In the genomic region with DNA sequence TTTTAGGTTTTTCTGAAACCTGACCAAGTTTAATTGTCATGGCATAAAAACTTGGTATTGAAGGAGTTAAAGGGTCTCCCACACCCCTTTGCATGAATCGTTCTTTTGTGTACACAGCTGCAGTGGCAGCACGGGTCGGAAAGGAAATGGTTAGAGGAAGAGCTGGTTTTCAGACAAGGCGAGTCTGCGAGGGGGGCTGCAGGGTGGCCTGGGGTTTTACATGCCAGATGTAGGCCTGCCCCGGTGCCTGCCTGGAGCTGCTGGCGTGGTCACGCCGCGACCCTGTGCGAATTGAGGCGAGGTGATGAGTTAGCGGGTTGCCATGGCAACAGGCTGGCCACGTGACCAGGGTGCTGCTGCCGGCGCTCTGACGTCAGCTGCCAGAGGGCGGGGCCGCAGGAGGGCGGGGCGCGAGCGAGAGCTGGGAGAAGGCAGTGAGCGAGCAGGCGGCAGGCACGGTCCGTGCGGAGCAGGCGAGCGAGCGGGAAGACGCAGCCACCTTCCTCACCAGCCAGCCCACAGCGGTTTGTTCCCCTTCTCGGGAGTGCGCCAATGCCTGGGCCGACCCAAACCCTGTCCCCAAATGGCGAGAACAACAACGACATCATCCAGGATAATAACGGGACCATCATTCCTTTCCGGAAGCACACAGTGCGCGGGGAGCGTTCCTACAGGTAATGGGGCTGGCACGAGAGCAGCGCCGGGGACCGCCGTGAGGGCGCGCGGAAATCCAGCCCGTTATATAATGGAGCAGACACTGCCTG, we compare ENCODE assay signal across 1 cellular context.
TF ChIP-seq lines count a peak whose summit lies in the region.

MAPRE2 (plus strand) TSS at position 426 of the 764 bp plus-strand sequence; CDS start at position 553, 127 bp downstream.

TF ChIP-seq in HepG2, 621 proteins besides CTCF, POLR2A, EP300 and RAD21 (continued from another document and continues in another):
- TF ChIP-seq ZNF407 (CRISPR knock-in tag; IDR thresholded peaks at IDR 0.05; ENCODE audit: not compliant biosample characterization): peak; percentile 87
- peak; percentile 42; the same call in 1 of the 2 replicates for TF ChIP-seq ZFP82 (CRISPR knock-in tag; IDR thresholded peaks at IDR 0.05; ENCODE audit: borderline replicate concordance)
- no peak for TF ChIP-seq SKI (IDR thresholded peaks at IDR 0.05; ENCODE audit: partially characterized antibody)
- TF ChIP-seq ZNF761 (CRISPR knock-in tag; conservative IDR thresholded peaks at IDR 0.05): 0 out of 2 replicates have a peak, but pooled peaks have one; percentile 29
- TF ChIP-seq ZNF512B (CRISPR knock-in tag; IDR thresholded peaks at IDR 0.05; ENCODE audit: borderline replicate concordance): no peak; the same call in 1 of the 2 replicates
- no peak for TF ChIP-seq MTF1 (CRISPR knock-in tag; IDR thresholded peaks at IDR 0.05)
- TF ChIP-seq, protein P1, sequence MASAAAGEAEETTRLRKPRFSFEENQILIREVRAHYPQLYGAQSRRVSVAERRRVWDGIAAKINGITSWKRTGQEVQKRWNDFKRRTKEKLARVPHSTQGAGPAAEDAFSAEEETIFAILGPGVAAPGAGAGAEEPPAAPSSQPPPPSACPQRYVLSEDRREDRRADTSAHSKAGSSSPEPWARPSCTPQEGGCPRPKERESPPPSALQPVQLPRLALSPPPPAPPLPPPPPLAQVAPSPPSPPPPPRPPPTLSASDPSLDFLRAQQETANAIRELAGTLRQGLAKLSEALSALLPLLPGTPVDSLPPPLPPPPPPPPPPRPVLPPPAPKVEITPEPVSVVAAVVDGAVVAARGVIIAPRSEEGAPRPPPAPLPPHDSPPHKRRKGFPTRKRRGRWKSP (CRISPR knock-in tag; IDR thresholded peaks at IDR 0.05): peak; percentile 68; the same call in 1 of the 2 replicates
- no peak; the same call in none of the 2 replicates for TF ChIP-seq ZNF616 (CRISPR knock-in tag; IDR thresholded peaks at IDR 0.05; ENCODE audit: low read depth)
- TF ChIP-seq SMAD9 (CRISPR knock-in tag; IDR thresholded peaks at IDR 0.05): no peak
- no peak for TF ChIP-seq ZEB1 (IDR thresholded peaks at IDR 0.05; ENCODE audit: insufficient replicate concordance, low read depth)
- TF ChIP-seq NFATC3 (CRISPR knock-in tag; IDR thresholded peaks at IDR 0.05): no peak; the same call in 1 of the 2 replicates
- TF ChIP-seq ZNF563 (CRISPR knock-in tag; IDR thresholded peaks at IDR 0.05): peak; percentile 81; the same call in 1 of the 2 replicates
- TF ChIP-seq ZNF605 (CRISPR knock-in tag; IDR thresholded peaks at IDR 0.05): peak; percentile 67; the same call in 1 of the 2 replicates
- no peak for TF ChIP-seq ZNF343 (CRISPR knock-in tag; IDR thresholded peaks at IDR 0.05)
- no peak for TF ChIP-seq ZSCAN30 (CRISPR knock-in tag; IDR thresholded peaks at IDR 0.05)
- TF ChIP-seq, protein P2, sequence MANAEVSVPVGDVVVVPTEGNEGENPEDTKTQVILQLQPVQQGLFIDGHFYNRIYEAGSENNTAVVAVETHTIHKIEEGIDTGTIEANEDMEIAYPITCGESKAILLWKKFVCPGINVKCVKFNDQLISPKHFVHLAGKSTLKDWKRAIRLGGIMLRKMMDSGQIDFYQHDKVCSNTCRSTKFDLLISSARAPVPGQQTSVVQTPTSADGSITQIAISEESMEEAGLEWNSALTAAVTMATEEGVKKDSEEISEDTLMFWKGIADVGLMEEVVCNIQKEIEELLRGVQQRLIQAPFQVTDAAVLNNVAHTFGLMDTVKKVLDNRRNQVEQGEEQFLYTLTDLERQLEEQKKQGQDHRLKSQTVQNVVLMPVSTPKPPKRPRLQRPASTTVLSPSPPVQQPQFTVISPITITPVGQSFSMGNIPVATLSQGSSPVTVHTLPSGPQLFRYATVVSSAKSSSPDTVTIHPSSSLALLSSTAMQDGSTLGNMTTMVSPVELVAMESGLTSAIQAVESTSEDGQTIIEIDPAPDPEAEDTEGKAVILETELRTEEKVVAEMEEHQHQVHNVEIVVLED (CRISPR knock-in tag; IDR thresholded peaks at IDR 0.05; ENCODE audit: borderline replicate concordance): peak; percentile 67; the same call in 1 of the 2 replicates
- TF ChIP-seq POLR2AphosphoS5 (IDR thresholded peaks at IDR 0.05; ENCODE audit: low read depth, low read length): peak; percentile 81
- TF ChIP-seq ZNF550 (CRISPR knock-in tag; IDR thresholded peaks at IDR 0.05; ENCODE audit: borderline replicate concordance): no peak
- no peak for TF ChIP-seq ZNF629 (CRISPR knock-in tag; conservative IDR thresholded peaks at IDR 0.05)
- TF ChIP-seq RCOR2 (CRISPR knock-in tag; IDR thresholded peaks at IDR 0.05): 0 out of 2 replicates have a peak, but pooled peaks have one; percentile 26
- no peak for TF ChIP-seq ZNF660 (CRISPR knock-in tag; IDR thresholded peaks at IDR 0.05; ENCODE audit: borderline replicate concordance, low read depth)
- TF ChIP-seq MIER3 (CRISPR knock-in tag; IDR thresholded peaks at IDR 0.05; ENCODE audit: borderline replicate concordance): no peak
- TF ChIP-seq, protein P3, sequence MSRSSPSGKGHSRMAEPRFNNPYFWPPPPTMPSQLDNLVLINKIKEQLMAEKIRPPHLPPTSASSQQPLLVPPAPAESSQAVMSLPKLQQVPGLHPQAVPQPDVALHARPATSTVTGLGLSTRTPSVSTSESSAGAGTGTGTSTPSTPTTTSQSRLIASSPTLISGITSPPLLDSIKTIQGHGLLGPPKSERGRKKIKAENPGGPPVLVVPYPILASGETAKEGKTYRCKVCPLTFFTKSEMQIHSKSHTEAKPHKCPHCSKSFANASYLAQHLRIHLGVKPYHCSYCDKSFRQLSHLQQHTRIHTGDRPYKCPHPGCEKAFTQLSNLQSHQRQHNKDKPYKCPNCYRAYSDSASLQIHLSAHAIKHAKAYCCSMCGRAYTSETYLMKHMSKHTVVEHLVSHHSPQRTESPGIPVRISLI (CRISPR knock-in tag; IDR thresholded peaks at IDR 0.05; ENCODE audit: borderline replicate concordance): peak; percentile 50; the same call in 1 of the 2 replicates
- TF ChIP-seq FLYWCH1 (CRISPR knock-in tag; IDR thresholded peaks at IDR 0.05): no peak
- no peak for TF ChIP-seq ZNF296 (CRISPR knock-in tag; conservative IDR thresholded peaks at IDR 0.05)
- TF ChIP-seq SPEN (CRISPR knock-in tag; IDR thresholded peaks at IDR 0.05; ENCODE audit: low read depth): peak; percentile 69; the same call in 1 of the 2 replicates
- peak; percentile 76; the same call in 1 of the 2 replicates for TF ChIP-seq ZNF724P (CRISPR knock-in tag; IDR thresholded peaks at IDR 0.05; ENCODE audit: borderline replicate concordance)
- TF ChIP-seq ZHX2 (IDR thresholded peaks at IDR 0.05; ENCODE audit: low read depth): no peak; the same call in 1 of the 2 replicates
- TF ChIP-seq ZHX2 (CRISPR knock-in tag; IDR thresholded peaks at IDR 0.05; ENCODE audit: borderline replicate concordance): no peak
- no peak for TF ChIP-seq HOXD1 (CRISPR knock-in tag; IDR thresholded peaks at IDR 0.05)
- no peak for TF ChIP-seq RBM39 (IDR thresholded peaks at IDR 0.05; ENCODE audit: low read depth, low read length, poor library complexity, severe bottlenecking)
- TF ChIP-seq SMARCE1 (IDR thresholded peaks at IDR 0.05; ENCODE audit: borderline replicate concordance): no peak
- TF ChIP-seq KLF13 (CRISPR knock-in tag; IDR thresholded peaks at IDR 0.05): no peak
- TF ChIP-seq TCF7L2 (IDR thresholded peaks at IDR 0.05; ENCODE audit: low read depth, low read length): no peak
